Comparison of ENCODE assay signal across 1 cellular context in the genomic region with DNA sequence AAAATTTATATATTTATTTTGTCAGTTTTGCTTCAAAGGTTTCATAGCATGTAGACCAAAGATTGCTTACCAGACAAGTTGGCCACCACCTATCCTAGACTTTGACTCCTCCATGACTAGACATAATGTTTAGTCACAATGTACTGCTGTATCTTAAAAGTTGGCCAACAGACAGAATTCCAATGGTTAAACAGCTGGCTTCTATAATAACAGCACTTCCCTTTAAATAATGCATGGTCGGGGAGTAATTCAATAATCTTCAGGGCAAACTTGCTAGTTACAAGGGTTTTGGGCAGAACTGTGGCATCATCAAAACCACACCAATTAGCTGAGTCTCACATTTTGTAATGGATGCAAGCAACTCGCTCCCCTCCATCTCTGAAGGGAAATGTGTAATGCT.
TF ChIP-seq lines count a peak whose summit lies in the region.

No MANE protein-coding gene starts in this region.

TF ChIP-seq in K562, 482 proteins besides CTCF, POLR2A, EP300 and RAD21 (continued from another document):
- TF ChIP-seq, protein P1, sequence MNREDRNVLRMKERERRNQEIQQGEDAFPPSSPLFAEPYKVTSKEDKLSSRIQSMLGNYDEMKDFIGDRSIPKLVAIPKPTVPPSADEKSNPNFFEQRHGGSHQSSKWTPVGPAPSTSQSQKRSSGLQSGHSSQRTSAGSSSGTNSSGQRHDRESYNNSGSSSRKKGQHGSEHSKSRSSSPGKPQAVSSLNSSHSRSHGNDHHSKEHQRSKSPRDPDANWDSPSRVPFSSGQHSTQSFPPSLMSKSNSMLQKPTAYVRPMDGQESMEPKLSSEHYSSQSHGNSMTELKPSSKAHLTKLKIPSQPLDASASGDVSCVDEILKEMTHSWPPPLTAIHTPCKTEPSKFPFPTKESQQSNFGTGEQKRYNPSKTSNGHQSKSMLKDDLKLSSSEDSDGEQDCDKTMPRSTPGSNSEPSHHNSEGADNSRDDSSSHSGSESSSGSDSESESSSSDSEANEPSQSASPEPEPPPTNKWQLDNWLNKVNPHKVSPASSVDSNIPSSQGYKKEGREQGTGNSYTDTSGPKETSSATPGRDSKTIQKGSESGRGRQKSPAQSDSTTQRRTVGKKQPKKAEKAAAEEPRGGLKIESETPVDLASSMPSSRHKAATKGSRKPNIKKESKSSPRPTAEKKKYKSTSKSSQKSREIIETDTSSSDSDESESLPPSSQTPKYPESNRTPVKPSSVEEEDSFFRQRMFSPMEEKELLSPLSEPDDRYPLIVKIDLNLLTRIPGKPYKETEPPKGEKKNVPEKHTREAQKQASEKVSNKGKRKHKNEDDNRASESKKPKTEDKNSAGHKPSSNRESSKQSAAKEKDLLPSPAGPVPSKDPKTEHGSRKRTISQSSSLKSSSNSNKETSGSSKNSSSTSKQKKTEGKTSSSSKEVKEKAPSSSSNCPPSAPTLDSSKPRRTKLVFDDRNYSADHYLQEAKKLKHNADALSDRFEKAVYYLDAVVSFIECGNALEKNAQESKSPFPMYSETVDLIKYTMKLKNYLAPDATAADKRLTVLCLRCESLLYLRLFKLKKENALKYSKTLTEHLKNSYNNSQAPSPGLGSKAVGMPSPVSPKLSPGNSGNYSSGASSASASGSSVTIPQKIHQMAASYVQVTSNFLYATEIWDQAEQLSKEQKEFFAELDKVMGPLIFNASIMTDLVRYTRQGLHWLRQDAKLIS (CRISPR knock-in tag; IDR thresholded peaks at IDR 0.05) = no peak
- TF ChIP-seq TOE1 (IDR thresholded peaks at IDR 0.05; ENCODE audit: borderline replicate concordance) = no peak
- TF ChIP-seq TOE1 (CRISPR knock-in tag; IDR thresholded peaks at IDR 0.05; ENCODE audit: borderline replicate concordance, low read depth) = no peak
- TF ChIP-seq ZC3H8 (IDR thresholded peaks at IDR 0.05) = no peak
- no peak for TF ChIP-seq ZNF444 (CRISPR knock-in tag; IDR thresholded peaks at IDR 0.05)
- TF ChIP-seq ZNF561 (CRISPR knock-in tag; conservative IDR thresholded peaks at IDR 0.05) = no peak
- TF ChIP-seq ZNF316 (IDR thresholded peaks at IDR 0.05) = peak; percentile 23; the same call in 1 of the 2 replicates
- no peak for TF ChIP-seq PHF8 (IDR thresholded peaks at IDR 0.05; ENCODE audit: borderline replicate concordance, low read length)
- TF ChIP-seq, protein P2, sequence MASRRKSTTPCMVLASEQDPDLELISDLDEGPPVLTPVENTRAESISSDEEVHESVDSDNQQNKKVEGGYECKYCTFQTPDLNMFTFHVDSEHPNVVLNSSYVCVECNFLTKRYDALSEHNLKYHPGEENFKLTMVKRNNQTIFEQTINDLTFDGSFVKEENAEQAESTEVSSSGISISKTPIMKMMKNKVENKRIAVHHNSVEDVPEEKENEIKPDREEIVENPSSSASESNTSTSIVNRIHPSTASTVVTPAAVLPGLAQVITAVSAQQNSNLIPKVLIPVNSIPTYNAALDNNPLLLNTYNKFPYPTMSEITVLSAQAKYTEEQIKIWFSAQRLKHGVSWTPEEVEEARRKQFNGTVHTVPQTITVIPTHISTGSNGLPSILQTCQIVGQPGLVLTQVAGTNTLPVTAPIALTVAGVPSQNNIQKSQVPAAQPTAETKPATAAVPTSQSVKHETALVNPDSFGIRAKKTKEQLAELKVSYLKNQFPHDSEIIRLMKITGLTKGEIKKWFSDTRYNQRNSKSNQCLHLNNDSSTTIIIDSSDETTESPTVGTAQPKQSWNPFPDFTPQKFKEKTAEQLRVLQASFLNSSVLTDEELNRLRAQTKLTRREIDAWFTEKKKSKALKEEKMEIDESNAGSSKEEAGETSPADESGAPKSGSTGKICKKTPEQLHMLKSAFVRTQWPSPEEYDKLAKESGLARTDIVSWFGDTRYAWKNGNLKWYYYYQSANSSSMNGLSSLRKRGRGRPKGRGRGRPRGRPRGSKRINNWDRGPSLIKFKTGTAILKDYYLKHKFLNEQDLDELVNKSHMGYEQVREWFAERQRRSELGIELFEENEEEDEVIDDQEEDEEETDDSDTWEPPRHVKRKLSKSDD (conservative IDR thresholded peaks at IDR 0.05; ENCODE audit: low read length) = no peak
- TF ChIP-seq, protein P3, sequence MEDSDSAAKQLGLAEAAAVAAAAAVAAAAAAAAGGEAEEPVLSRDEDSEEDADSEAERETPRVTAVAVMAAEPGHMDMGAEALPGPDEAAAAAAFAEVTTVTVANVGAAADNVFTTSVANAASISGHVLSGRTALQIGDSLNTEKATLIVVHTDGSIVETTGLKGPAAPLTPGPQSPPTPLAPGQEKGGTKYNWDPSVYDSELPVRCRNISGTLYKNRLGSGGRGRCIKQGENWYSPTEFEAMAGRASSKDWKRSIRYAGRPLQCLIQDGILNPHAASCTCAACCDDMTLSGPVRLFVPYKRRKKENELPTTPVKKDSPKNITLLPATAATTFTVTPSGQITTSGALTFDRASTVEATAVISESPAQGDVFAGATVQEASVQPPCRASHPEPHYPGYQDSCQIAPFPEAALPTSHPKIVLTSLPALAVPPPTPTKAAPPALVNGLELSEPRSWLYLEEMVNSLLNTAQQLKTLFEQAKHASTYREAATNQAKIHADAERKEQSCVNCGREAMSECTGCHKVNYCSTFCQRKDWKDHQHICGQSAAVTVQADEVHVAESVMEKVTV (CRISPR knock-in tag; IDR thresholded peaks at IDR 0.05) = no peak
- no peak for TF ChIP-seq ARNT (IDR thresholded peaks at IDR 0.05)
- TF ChIP-seq, protein P4, sequence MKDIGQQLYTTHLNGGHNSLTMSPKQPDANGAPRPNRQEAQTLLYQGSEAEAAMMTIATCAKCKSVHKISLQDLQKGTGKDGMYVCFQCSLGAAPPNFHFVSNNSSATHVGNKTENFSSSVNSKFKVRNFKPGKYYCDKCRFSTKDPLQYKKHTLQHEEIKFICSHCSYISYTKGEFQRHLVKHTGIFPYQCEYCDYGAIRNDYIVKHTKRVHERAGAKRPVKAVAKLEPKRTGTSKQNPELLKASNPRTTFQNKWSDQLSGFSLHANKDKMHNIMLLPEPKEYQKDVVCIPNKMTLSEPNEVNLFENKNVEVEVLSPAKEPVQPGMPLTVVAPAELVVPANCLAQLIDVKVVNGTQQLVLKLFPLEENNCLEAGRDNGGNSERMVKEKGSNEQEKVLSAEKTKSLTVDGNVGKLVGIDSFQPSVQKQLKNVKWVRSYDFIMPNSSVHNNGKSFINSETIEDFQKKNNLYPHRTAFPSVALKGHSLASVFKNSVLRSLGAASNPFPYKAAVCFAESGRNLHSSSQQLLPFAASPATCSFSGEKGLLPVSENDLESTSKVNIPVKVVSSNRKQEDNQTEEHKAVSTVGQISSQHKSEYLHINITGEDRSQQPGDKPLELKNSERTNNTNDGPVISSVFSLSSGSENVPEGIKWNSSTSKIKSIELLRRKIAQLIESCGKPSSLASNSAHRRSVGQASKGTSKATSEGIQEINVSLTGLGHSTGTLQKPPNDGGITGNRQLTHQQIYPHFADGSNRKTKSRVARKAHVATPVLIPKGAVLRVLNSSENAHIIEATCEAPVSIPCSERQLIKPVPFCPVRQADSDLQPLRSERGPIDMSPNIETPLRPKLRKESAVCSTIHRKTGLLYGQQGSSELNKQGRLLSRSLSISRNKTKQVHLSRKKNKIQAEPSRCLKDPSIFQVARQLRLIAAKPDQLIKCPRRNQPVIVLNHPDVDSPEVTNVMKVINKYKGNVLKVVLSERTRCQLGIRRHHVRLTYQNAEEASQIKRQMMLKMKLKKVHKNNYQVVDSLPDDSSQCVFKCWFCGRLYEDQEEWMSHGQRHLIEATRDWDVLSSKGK (CRISPR knock-in tag; IDR thresholded peaks at IDR 0.05) = no peak
- TF ChIP-seq ZNF57 (CRISPR knock-in tag; IDR thresholded peaks at IDR 0.05) = no peak
- TF ChIP-seq, protein P5, sequence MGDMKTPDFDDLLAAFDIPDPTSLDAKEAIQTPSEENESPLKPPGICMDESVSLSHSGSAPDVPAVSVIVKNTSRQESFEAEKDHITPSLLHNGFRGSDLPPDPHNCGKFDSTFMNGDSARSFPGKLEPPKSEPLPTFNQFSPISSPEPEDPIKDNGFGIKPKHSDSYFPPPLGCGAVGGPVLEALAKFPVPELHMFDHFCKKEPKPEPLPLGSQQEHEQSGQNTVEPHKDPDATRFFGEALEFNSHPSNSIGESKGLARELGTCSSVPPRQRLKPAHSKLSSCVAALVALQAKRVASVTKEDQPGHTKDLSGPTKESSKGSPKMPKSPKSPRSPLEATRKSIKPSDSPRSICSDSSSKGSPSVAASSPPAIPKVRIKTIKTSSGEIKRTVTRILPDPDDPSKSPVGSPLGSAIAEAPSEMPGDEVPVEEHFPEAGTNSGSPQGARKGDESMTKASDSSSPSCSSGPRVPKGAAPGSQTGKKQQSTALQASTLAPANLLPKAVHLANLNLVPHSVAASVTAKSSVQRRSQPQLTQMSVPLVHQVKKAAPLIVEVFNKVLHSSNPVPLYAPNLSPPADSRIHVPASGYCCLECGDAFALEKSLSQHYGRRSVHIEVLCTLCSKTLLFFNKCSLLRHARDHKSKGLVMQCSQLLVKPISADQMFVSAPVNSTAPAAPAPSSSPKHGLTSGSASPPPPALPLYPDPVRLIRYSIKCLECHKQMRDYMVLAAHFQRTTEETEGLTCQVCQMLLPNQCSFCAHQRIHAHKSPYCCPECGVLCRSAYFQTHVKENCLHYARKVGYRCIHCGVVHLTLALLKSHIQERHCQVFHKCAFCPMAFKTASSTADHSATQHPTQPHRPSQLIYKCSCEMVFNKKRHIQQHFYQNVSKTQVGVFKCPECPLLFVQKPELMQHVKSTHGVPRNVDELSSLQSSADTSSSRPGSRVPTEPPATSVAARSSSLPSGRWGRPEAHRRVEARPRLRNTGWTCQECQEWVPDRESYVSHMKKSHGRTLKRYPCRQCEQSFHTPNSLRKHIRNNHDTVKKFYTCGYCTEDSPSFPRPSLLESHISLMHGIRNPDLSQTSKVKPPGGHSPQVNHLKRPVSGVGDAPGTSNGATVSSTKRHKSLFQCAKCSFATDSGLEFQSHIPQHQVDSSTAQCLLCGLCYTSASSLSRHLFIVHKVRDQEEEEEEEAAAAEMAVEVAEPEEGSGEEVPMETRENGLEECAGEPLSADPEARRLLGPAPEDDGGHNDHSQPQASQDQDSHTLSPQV (IDR thresholded peaks at IDR 0.05) = 0 out of 2 replicates have a peak, but pooled peaks have one; percentile 23
- TF ChIP-seq CBX2 (IDR thresholded peaks at IDR 0.05; ENCODE audit: insufficient read depth, low read length, poor library complexity, severe bottlenecking) = no peak
- no peak for TF ChIP-seq ELF1 (tag; IDR thresholded peaks at IDR 0.05)
- no peak for TF ChIP-seq SMAD3 (CRISPR knock-in tag; conservative IDR thresholded peaks at IDR 0.05)
- TF ChIP-seq NFE2 (IDR thresholded peaks at IDR 0.05; ENCODE audit: low read depth) = peak; percentile 33; the same call in 1 of the 2 replicates
- TF ChIP-seq HCFC1 (IDR thresholded peaks at IDR 0.05; ENCODE audit: low read depth, low read length) = no peak
- TF ChIP-seq U2AF2 (optimal IDR thresholded peaks at IDR 0.05; ENCODE audit: low read depth, low read length) = no peak
- TF ChIP-seq, protein P6, sequence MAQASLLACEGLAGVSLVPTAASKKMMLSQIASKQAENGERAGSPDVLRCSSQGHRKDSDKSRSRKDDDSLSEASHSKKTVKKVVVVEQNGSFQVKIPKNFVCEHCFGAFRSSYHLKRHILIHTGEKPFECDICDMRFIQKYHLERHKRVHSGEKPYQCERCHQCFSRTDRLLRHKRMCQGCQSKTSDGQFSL (CRISPR knock-in tag; IDR thresholded peaks at IDR 0.05) = no peak
- TF ChIP-seq, protein P6 (tag; IDR thresholded peaks at IDR 0.05) = no peak
- no peak for TF ChIP-seq KDM4B (IDR thresholded peaks at IDR 0.05; ENCODE audit: borderline replicate concordance in 2 of 2, low read depth in 1 of 2)
- no peak for TF ChIP-seq CXXC5 (CRISPR knock-in tag; IDR thresholded peaks at IDR 0.05)
- peak; percentile 40; the same call in 1 of the 2 replicates for TF ChIP-seq MAFG (tag; conservative IDR thresholded peaks at IDR 0.05)
- TF ChIP-seq MTA1 (IDR thresholded peaks at IDR 0.05; ENCODE audit: borderline replicate concordance) = no peak
- TF ChIP-seq, protein P7, sequence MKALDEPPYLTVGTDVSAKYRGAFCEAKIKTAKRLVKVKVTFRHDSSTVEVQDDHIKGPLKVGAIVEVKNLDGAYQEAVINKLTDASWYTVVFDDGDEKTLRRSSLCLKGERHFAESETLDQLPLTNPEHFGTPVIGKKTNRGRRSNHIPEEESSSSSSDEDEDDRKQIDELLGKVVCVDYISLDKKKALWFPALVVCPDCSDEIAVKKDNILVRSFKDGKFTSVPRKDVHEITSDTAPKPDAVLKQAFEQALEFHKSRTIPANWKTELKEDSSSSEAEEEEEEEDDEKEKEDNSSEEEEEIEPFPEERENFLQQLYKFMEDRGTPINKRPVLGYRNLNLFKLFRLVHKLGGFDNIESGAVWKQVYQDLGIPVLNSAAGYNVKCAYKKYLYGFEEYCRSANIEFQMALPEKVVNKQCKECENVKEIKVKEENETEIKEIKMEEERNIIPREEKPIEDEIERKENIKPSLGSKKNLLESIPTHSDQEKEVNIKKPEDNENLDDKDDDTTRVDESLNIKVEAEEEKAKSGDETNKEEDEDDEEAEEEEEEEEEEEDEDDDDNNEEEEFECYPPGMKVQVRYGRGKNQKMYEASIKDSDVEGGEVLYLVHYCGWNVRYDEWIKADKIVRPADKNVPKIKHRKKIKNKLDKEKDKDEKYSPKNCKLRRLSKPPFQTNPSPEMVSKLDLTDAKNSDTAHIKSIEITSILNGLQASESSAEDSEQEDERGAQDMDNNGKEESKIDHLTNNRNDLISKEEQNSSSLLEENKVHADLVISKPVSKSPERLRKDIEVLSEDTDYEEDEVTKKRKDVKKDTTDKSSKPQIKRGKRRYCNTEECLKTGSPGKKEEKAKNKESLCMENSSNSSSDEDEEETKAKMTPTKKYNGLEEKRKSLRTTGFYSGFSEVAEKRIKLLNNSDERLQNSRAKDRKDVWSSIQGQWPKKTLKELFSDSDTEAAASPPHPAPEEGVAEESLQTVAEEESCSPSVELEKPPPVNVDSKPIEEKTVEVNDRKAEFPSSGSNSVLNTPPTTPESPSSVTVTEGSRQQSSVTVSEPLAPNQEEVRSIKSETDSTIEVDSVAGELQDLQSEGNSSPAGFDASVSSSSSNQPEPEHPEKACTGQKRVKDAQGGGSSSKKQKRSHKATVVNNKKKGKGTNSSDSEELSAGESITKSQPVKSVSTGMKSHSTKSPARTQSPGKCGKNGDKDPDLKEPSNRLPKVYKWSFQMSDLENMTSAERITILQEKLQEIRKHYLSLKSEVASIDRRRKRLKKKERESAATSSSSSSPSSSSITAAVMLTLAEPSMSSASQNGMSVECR (CRISPR knock-in tag; IDR thresholded peaks at IDR 0.05) = no peak
- no peak for TF ChIP-seq NONO (IDR thresholded peaks at IDR 0.05; ENCODE audit: low read depth in 2 of 2, low read length in 1 of 2)
- no peak for TF ChIP-seq SAFB2 (IDR thresholded peaks at IDR 0.05; ENCODE audit: borderline replicate concordance, low read depth, low read length, severe bottlenecking)
- no peak for TF ChIP-seq MAZ (CRISPR knock-in tag; conservative IDR thresholded peaks at IDR 0.05 in 1 of 2, IDR thresholded peaks at IDR 0.05 in 1 of 2)
- no peak for TF ChIP-seq HIVEP1 (CRISPR knock-in tag; IDR thresholded peaks at IDR 0.05)
- TF ChIP-seq, protein P8, sequence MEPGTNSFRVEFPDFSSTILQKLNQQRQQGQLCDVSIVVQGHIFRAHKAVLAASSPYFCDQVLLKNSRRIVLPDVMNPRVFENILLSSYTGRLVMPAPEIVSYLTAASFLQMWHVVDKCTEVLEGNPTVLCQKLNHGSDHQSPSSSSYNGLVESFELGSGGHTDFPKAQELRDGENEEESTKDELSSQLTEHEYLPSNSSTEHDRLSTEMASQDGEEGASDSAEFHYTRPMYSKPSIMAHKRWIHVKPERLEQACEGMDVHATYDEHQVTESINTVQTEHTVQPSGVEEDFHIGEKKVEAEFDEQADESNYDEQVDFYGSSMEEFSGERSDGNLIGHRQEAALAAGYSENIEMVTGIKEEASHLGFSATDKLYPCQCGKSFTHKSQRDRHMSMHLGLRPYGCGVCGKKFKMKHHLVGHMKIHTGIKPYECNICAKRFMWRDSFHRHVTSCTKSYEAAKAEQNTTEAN (CRISPR knock-in tag; IDR thresholded peaks at IDR 0.05) = no peak
